ENCODE assay signal across 15 cellular contexts in genomic region chr14:104692261-104692938, GRCh38. TPM values are rescaled to one million over a fixed set of nuclear protein-coding genes. Genes with fewer than 3 reads are reported as not detected.
DNase-seq lines count a peak whose midpoint lies in the region; ATAC-seq and TF ChIP-seq lines count a peak whose summit lies in the region.
"Had no signal": no experiment of that assay in that cellular context is flagged by ENCODE, and none has a peak within 500 bp of the region (broad histone marks: within the 10 kb centered on the region; RNA-seq: fewer than 3 reads in every experiment).

No MANE protein-coding gene starts in this region.

- DNase-seq in activated T-cell treated with anti-CD3 and anti-CD28 coated beads, Interleukin-2, amount 50 U/mL, for 24 hours: no peak
- DNase-seq in activated T-cell treated with anti-CD3 and anti-CD28 coated beads, Interleukin-2, amount 50 U/mL, for 72 hours: no peak
- DNase-seq in RWPE2 (ENCODE audit: low spot score): no peak
- DNase-seq in right cardiac atrium: peak; percentile 13 to 53 (median 46)
- DNase-seq in stomach: no peak
- DNase-seq in KBM-7: no peak
- DNase-seq: activated T-cell treated with anti-CD3 and anti-CD28 coated beads, Interleukin-2, amount 50 U/mL, for 1 hour; GF-D8; glutamatergic neuron; NCI-H2029 treated with DMSO at 0.1 percent for 48 hours; NCI-H69; stimulated activated CD4-positive, alpha-beta T cell treated with anti-CD3 and anti-CD28 coated beads, Interleukin-12 subunit alpha, Interleukin-12 subunit beta, amount 100 ng/mL, for 4 hours had no signal

- H3K9me3 Mint-ChIP-seq in activated T-cell treated with anti-CD3 and anti-CD28 coated beads, Interleukin-2, amount 50 U/mL, for 24 hours: no peaks in the 10 kb centered on the region
- H3K9me3 Mint-ChIP-seq in activated T-cell treated with anti-CD3 and anti-CD28 coated beads, Interleukin-2, amount 50 U/mL, for 72 hours: no peaks in the 10 kb centered on the region
- H3K9me3 Mint-ChIP-seq: mesothelial cell of epicardium had no signal

- H3K4me1 ChIP-seq in RWPE2 (ENCODE audit: insufficient read depth, poor library complexity, severe bottlenecking) (peaks cover 42% of the 10 kb centered on the region), right cardiac atrium (ENCODE audit: control insufficient read depth, insufficient read depth, low read length) (peaks cover 23% of the 10 kb centered on the region), stomach (peaks cover 90 to 98% (median 96%) of the 10 kb centered on the region in 4 donors)

- TF ChIP-seq CTCF in RWPE2 (IDR thresholded peaks at IDR 0.05; ENCODE audit: poor library complexity, severe bottlenecking) (no peak), stomach (IDR thresholded peaks at IDR 0.05) (no peak)

- peaks cover 58% of the 10 kb centered on the region for H3K36me3 ChIP-seq in RWPE2 (ENCODE audit: low read depth)
- peaks cover 3 to 21% (median 15%) of the 10 kb centered on the region in 4 donors for H3K36me3 ChIP-seq in stomach

- TF ChIP-seq POLR2A in stomach (IDR thresholded peaks at IDR 0.05): no peak

- no peak overlapping the region for H3K4me3 ChIP-seq in RWPE2 (ENCODE audit: severe bottlenecking)
- H3K4me3 ChIP-seq in right cardiac atrium (ENCODE audit: low read length): no peak overlapping the region
- H3K4me3 ChIP-seq in stomach: peak overlapping the region in 2 of 4 donors; percentile 65 to 96

- H3K27ac ChIP-seq in RWPE2 (ENCODE audit: poor library complexity, severe bottlenecking) (peak overlapping the region; percentile 65), right cardiac atrium (ENCODE audit: low read length) (no peak overlapping the region), stomach (peak overlapping the region in 4 of 5 donors; percentile 67 to 93 (median 90))

- in situ Hi-C loops in KBM-7 (cut with MboI; ENCODE audit: low pct_unique_long_range_greater_than_20kb, low sequenced_read_pairs): no loop called here

- H3K4me1 Mint-ChIP-seq in activated T-cell treated with anti-CD3 and anti-CD28 coated beads, Interleukin-2, amount 50 U/mL, for 24 hours (ENCODE audit: low read depth): peaks cover 56% of the 10 kb centered on the region
- H3K4me1 Mint-ChIP-seq in activated T-cell treated with anti-CD3 and anti-CD28 coated beads, Interleukin-2, amount 50 U/mL, for 72 hours (ENCODE audit: low read depth): peaks cover 51% of the 10 kb centered on the region

- intact Hi-C loops in right cardiac atrium (cut with DNase I) (no loop called here), stomach (cut with DNase I; ENCODE audit: low total_unique reads) (no loop called here)

- peaks cover 33% of the 10 kb centered on the region for H3K36me3 Mint-ChIP-seq in activated T-cell treated with anti-CD3 and anti-CD28 coated beads, Interleukin-2, amount 50 U/mL, for 24 hours (ENCODE audit: low read depth)
- H3K36me3 Mint-ChIP-seq in activated T-cell treated with anti-CD3 and anti-CD28 coated beads, Interleukin-2, amount 50 U/mL, for 72 hours (ENCODE audit: insufficient read depth in 2 of 2): no peaks in the 10 kb centered on the region

- ATAC-seq in activated T-cell treated with anti-CD3 and anti-CD28 coated beads, Interleukin-2, amount 50 U/mL, for 72 hours (replicated peaks in 1 of 2): no peak
- ATAC-seq in RWPE2 (ENCODE audit: low read depth) (no peak), right cardiac atrium (no peak), HG03108 (IDR thresholded peaks at IDR 0.05; ENCODE audit: unreplicated experiment) (no peak), HG02678 (IDR thresholded peaks at IDR 0.05; ENCODE audit: unreplicated experiment) (no peak)

- H3K4me3 Mint-ChIP-seq in activated T-cell treated with anti-CD3 and anti-CD28 coated beads, Interleukin-2, amount 50 U/mL, for 24 hours: no peak overlapping the region
- no peak overlapping the region for H3K4me3 Mint-ChIP-seq in activated T-cell treated with anti-CD3 and anti-CD28 coated beads, Interleukin-2, amount 50 U/mL, for 72 hours
- H3K4me3 Mint-ChIP-seq: mesothelial cell of epicardium had no signal

- peak overlapping the region; percentile 68 for H3K27ac Mint-ChIP-seq in activated T-cell treated with anti-CD3 and anti-CD28 coated beads, Interleukin-2, amount 50 U/mL, for 24 hours
- no peak overlapping the region for H3K27ac Mint-ChIP-seq in activated T-cell treated with anti-CD3 and anti-CD28 coated beads, Interleukin-2, amount 50 U/mL, for 72 hours

- no peak for TF ChIP-seq EP300 in stomach (IDR thresholded peaks at IDR 0.05)

- 88% methylated on average over 15 of the region's 15 CpGs for WGBS in right cardiac atrium
- WGBS in stomach, 5 donors: 70 to 83% (median 78%) methylated on average over 12 to 15 of the region's 15 CpGs

- H3K27me3 Mint-ChIP-seq in activated T-cell treated with anti-CD3 and anti-CD28 coated beads, Interleukin-2, amount 50 U/mL, for 24 hours: no peaks in the 10 kb centered on the region
- no peaks in the 10 kb centered on the region for H3K27me3 Mint-ChIP-seq in activated T-cell treated with anti-CD3 and anti-CD28 coated beads, Interleukin-2, amount 50 U/mL, for 72 hours (ENCODE audit: low read depth)

- H3K9me3 ChIP-seq in RWPE2 (ENCODE audit: severe bottlenecking): no peaks in the 10 kb centered on the region
- H3K9me3 ChIP-seq in right cardiac atrium (ENCODE audit: control insufficient read depth, low read length): no peaks in the 10 kb centered on the region
- no peaks in the 10 kb centered on the region for H3K9me3 ChIP-seq in stomach

- no peaks in the 10 kb centered on the region for H3K27me3 ChIP-seq in RWPE2 (ENCODE audit: insufficient read depth, poor library complexity, severe bottlenecking)
- H3K27me3 ChIP-seq in right cardiac atrium (ENCODE audit: control insufficient read depth, insufficient read depth): no peaks in the 10 kb centered on the region
- H3K27me3 ChIP-seq in stomach: no peaks in the 10 kb centered on the region

RNA-seq across cellular contexts. Expression of gene INF2, which starts 3.0 kb away (rescaled TPM):
- total RNA-seq in activated T-cell treated with anti-CD3 and anti-CD28 coated beads, Interleukin-2, amount 50 U/mL, for 72 hours: 10 to 100 TPM; 37.6 to 38.8 TPM
- 10 to 100 TPM; 36.2 to 46.4 (median 42.3) TPM for total RNA-seq in right cardiac atrium
- polyA plus RNA-seq in right cardiac atrium: 36.6 TPM
- total RNA-seq in stomach: 100 to 1,000 TPM in 4 of 5 donors, 10 to 100 TPM in 1; 45.9 to 385 (median 184) TPM
- 100 to 1,000 TPM in 1 of 3 donors, 10 to 100 TPM in 2; 74.7 to 113 (median 90.3) TPM for polyA plus RNA-seq in stomach

RNA-seq across cellular contexts. Expression of gene ADSS1, which starts 31.6 kb away (rescaled TPM):
- total RNA-seq in activated T-cell treated with anti-CD3 and anti-CD28 coated beads, Interleukin-2, amount 50 U/mL, for 72 hours: 1 to 10 TPM; 4.6 to 6.1 TPM
- total RNA-seq in right cardiac atrium (100 to 1,000 TPM; 156 to 212 (median 188) TPM), stomach (10 to 100 TPM in 1 of 5 donors, 1 to 10 TPM in 3, not detected in 1; 7.0 to 59.4 (median 7.6) TPM)
- polyA plus RNA-seq in right cardiac atrium (217 TPM), stomach (10 to 100 TPM; 12.3 to 16.7 (median 14.5) TPM)

Comparison
In these comparisons a context has a peak if more than half of its experiments do, and no peak if none do; other contexts are left out.
1. DNase-seq: peak in right cardiac atrium (3 of 3); none in activated T-cell treated with anti-CD3 and anti-CD28 coated beads, Interleukin-2, amount 50 U/mL, for 24 hours (single experiment), activated T-cell treated with anti-CD3 and anti-CD28 coated beads, Interleukin-2, amount 50 U/mL, for 72 hours (0 of 2), RWPE2 (single experiment), stomach (single experiment) and KBM-7 (single experiment).